Comparison of ENCODE assay signal across 21 cellular contexts in genomic region chr1:42152907-42153597, GRCh38. TPM values are rescaled to one million over a fixed set of nuclear protein-coding genes. Genes with fewer than 3 reads are reported as not detected.
"Had no signal": no experiment of that assay in that cellular context is flagged by ENCODE, and none has a peak within 500 bp of the region (broad histone marks: within the 10 kb centered on the region; RNA-seq: fewer than 3 reads in every experiment).

Gene GUCA2B (plus strand): TSS chr1:42153410. CDS start chr1:42153451, 41 bp downstream.

- H3K36me3 ChIP-seq: ovary, suprapubic skin had no signal

- DNase-seq: activated CD4-positive, alpha-beta T cell treated with anti-CD3 and anti-CD28 coated beads, Interleukin-2, amount 10 ng/mL, durations not matched to agents 24 days and 14 days; activated CD8-positive, alpha-beta T cell treated with anti-CD3 and anti-CD28 coated beads, Interleukin-2, amount 10 ng/mL, durations not matched to agents 7 days and 5 days; activated naive CD4-positive, alpha-beta T cell treated with anti-CD3 and anti-CD28 coated beads for 36 hours; activated T-cell treated with anti-CD3 and anti-CD28 coated beads, Interleukin-2, amount 50 U/mL, for 24 hours; caudate nucleus; dorsolateral prefrontal cortex; foreskin fibroblast; left cardiac atrium; ovary; stimulated activated CD4-positive, alpha-beta T cell treated with anti-CD3 and anti-CD28 coated beads, Interleukin-2, amount 100 ng/mL, for 24 hours; T-cell had no signal

- H3K27ac Mint-ChIP-seq: activated CD4-positive, alpha-beta T cell treated with anti-CD3 and anti-CD28 coated beads, Interleukin-2, amount 10 ng/mL, durations not matched to agents 24 days and 14 days; activated CD8-positive, alpha-beta T cell treated with anti-CD3 and anti-CD28 coated beads, Interleukin-2, amount 10 ng/mL, durations not matched to agents 7 days and 5 days; activated naive CD4-positive, alpha-beta T cell treated with anti-CD3 and anti-CD28 coated beads for 36 hours; activated T-cell treated with anti-CD3 and anti-CD28 coated beads, Interleukin-2, amount 50 U/mL, for 24 hours; mesothelial cell of epicardium; stimulated activated naive CD8-positive, alpha-beta T cell treated with anti-CD3 and anti-CD28 coated beads, Interleukin-15, Interleukin-2, amounts not matched to agents 100 ng/mL and 50 ng/mL, for 24 hours; T-cell; WTC11 had no signal

- H3K9me3 ChIP-seq: ovary, suprapubic skin had no signal

- H3K4me1 Mint-ChIP-seq: brain, mesothelial cell of epicardium, WTC11 had no signal

- H3K4me3 ChIP-seq: dorsolateral prefrontal cortex, hepatocyte, lung, ovary, SK-N-MC, suprapubic skin had no signal

- H3K27me3 Mint-ChIP-seq: activated CD4-positive, alpha-beta T cell treated with anti-CD3 and anti-CD28 coated beads, Interleukin-2, amount 10 ng/mL, durations not matched to agents 24 days and 14 days had no signal

- H3K36me3 Mint-ChIP-seq: brain, mesothelial cell of epicardium, T-cell, WTC11 had no signal

- H3K4me3 Mint-ChIP-seq: activated CD4-positive, alpha-beta T cell treated with anti-CD3 and anti-CD28 coated beads, Interleukin-2, amount 10 ng/mL, durations not matched to agents 24 days and 14 days; activated CD8-positive, alpha-beta T cell treated with anti-CD3 and anti-CD28 coated beads, Interleukin-2, amount 10 ng/mL, durations not matched to agents 7 days and 5 days; activated naive CD4-positive, alpha-beta T cell treated with anti-CD3 and anti-CD28 coated beads for 36 hours; activated T-cell treated with anti-CD3 and anti-CD28 coated beads, Interleukin-2, amount 50 U/mL, for 24 hours; brain; mesothelial cell of epicardium; stimulated activated naive CD8-positive, alpha-beta T cell treated with anti-CD3 and anti-CD28 coated beads, Interleukin-15, Interleukin-2, amounts not matched to agents 100 ng/mL and 50 ng/mL, for 24 hours; T-cell; WTC11 had no signal

- H3K9me3 Mint-ChIP-seq: activated CD4-positive, alpha-beta T cell treated with anti-CD3 and anti-CD28 coated beads, Interleukin-2, amount 10 ng/mL, durations not matched to agents 24 days and 14 days; activated naive CD4-positive, alpha-beta T cell treated with anti-CD3 and anti-CD28 coated beads for 36 hours; activated T-cell treated with anti-CD3 and anti-CD28 coated beads, Interleukin-2, amount 50 U/mL, for 24 hours; stimulated activated naive CD8-positive, alpha-beta T cell treated with anti-CD3 and anti-CD28 coated beads, Interleukin-15, Interleukin-2, amounts not matched to agents 100 ng/mL and 50 ng/mL, for 24 hours; T-cell; WTC11 had no signal

- H3K27ac ChIP-seq: dorsolateral prefrontal cortex, hepatocyte, ovary, SK-N-MC, suprapubic skin had no signal

- H3K27me3 ChIP-seq: dorsolateral prefrontal cortex, hepatocyte, ovary had no signal

- ATAC-seq: activated CD8-positive, alpha-beta T cell treated with anti-CD3 and anti-CD28 coated beads, Interleukin-2, amount 10 ng/mL, durations not matched to agents 7 days and 5 days; T-cell; WTC11 had no signal

RNA-seq across cellular contexts. Expression of gene GUCA2B, which starts in this region (rescaled TPM):
- total RNA-seq: activated CD4-positive, alpha-beta T cell treated with anti-CD3 and anti-CD28 coated beads, Interleukin-2, amount 10 ng/mL, durations not matched to agents 24 days and 14 days; activated CD8-positive, alpha-beta T cell treated with anti-CD3 and anti-CD28 coated beads, Interleukin-2, amount 10 ng/mL, durations not matched to agents 7 days and 5 days; activated naive CD4-positive, alpha-beta T cell treated with anti-CD3 and anti-CD28 coated beads for 36 hours; dorsolateral prefrontal cortex; glomerular endothelial cell; hepatocyte; left cardiac atrium; lung; mesothelial cell of epicardium; ovary; suprapubic skin; T-cell; WTC11 had no signal
- polyA plus RNA-seq: lung, neural cell, ovary had no signal
